8 cellular contexts compared by ENCODE assay signal in the genomic region with DNA sequence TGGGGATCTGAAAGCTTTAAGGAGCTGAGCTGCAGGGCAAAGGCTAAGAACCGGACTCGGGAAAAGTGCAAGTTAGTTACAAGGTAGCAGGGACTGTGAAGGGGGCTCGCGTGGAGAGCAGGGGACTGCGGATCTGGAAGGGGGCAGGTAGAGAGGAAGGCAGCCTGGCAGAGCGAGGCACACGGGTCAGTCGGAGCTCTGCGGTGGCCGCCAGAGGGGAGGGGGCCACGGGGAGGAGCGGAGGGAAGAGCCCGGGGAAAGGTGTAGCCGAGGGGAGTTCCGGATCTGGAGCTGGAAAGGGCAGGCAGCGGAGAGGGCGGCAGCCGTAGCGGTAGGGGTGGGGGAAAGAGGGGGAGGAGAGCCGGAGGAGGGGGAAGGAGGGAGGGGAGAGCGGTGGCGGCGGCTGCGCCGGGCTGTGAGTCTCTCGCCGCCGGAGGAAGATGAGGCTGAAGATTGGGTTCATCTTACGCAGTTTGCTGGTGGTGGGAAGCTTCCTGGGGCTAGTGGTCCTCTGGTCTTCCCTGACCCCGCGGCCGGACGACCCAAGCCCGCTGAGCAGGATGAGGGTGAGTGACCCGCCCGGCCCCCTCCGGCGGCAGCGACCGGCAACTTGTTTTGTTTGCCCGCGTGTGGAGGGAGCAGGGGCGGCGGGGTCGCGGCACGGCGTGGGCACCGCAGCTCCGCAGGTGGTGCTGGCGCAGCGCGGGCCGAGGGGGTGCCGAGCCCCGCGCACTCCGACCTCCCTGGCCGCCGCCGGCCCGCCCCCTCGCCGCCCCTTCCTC. TPM values are rescaled to one million over a fixed set of nuclear protein-coding genes. Genes with fewer than 3 reads are reported as not detected.
A peak's percentile ranks its signal among the peaks of the same experiment; 100 is the strongest.
DNase-seq lines count a peak whose midpoint lies in the region; ATAC-seq and TF ChIP-seq lines count a peak whose summit lies in the region.

A gene with protein sequence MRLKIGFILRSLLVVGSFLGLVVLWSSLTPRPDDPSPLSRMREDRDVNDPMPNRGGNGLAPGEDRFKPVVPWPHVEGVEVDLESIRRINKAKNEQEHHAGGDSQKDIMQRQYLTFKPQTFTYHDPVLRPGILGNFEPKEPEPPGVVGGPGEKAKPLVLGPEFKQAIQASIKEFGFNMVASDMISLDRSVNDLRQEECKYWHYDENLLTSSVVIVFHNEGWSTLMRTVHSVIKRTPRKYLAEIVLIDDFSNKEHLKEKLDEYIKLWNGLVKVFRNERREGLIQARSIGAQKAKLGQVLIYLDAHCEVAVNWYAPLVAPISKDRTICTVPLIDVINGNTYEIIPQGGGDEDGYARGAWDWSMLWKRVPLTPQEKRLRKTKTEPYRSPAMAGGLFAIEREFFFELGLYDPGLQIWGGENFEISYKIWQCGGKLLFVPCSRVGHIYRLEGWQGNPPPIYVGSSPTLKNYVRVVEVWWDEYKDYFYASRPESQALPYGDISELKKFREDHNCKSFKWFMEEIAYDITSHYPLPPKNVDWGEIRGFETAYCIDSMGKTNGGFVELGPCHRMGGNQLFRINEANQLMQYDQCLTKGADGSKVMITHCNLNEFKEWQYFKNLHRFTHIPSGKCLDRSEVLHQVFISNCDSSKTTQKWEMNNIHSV (plus strand): TSS at position 416 of the 782 bp plus-strand sequence. CDS start 25 bp downstream, at position 441.

- 0 to 1% (median 1%) methylated on average over 42 to 64 of the region's 64 CpGs for WGBS in adipose tissue, 3 donors
- 0% methylated on average over 45 to 64 of the region's 64 CpGs for WGBS in psoas muscle, 3 donors
- WGBS in aorta, 2 donors = 0 to 1% methylated on average over 47 to 64 of the region's 64 CpGs

- intact Hi-C loops in left ventricle myocardium inferior (cut with micrococcal nuclease) = no loop called here
- intact Hi-C loops in psoas muscle (cut with DNase I) = no loop called here
- intact Hi-C loops in aorta (cut with DNase I) = loop anchor here (2.0 to 10.0 kb wide), 3 partner anchors 84 to 144 kb away; no protein-coding TSS in a partner anchor

- peak; percentile 25 for ATAC-seq in HG02623 (IDR thresholded peaks at IDR 0.05; ENCODE audit: unreplicated experiment)
- peak; percentile 33 to 72 (median 52) for ATAC-seq in psoas muscle
- peak; percentile 78 for ATAC-seq in aorta (ENCODE audit: low FRiP score)

- peaks cover 25% of the 10 kb centered on the region for H3K4me1 ChIP-seq in left ventricle myocardium inferior
- peaks cover 6% of the 10 kb centered on the region for H3K4me1 ChIP-seq in psoas muscle
- peaks cover 0 to 3% of the 10 kb centered on the region in 2 donors for H3K4me1 ChIP-seq in aorta (ENCODE audit: control insufficient read depth in 1 of 2, insufficient read depth in 2 of 2, low read length in 2 of 2)

- H3K9me3 ChIP-seq in left ventricle myocardium inferior (replicated peaks) = no peaks in the 10 kb centered on the region
- H3K9me3 ChIP-seq in psoas muscle = no peaks in the 10 kb centered on the region
- H3K9me3 ChIP-seq in aorta (ENCODE audit: control insufficient read depth, low read length) = no peaks in the 10 kb centered on the region

- H3K27ac ChIP-seq in adipose tissue (ENCODE audit: low read depth, low read length) (peak within 1 kb of the TSS; percentile 43), left ventricle myocardium inferior (replicated peaks) (peak within 1 kb of the TSS; percentile 95), psoas muscle (peak within 1 kb of the TSS; percentile 69), aorta (ENCODE audit: low read depth in 1 of 2, low read length in 2 of 2) (peak within 1 kb of the TSS; percentile 66 to 79)

- DNase-seq in NCI-H128 (lab: John Stamatoyannopoulos, UW; ENCODE audit: unreplicated experiment) = peak; percentile 15
- peak; percentile 43 to 61 (median 58) for DNase-seq in T-helper 1 cell
- DNase-seq in left ventricle myocardium inferior = peak; percentile 56
- peak; percentile 45 to 71 for DNase-seq in psoas muscle
- peak; percentile 81 to 88 for DNase-seq in aorta

- H3K27me3 ChIP-seq in left ventricle myocardium inferior (ENCODE audit: low read depth) (no peaks in the 10 kb centered on the region), psoas muscle (ENCODE audit: insufficient read depth in 3 of 3, low read length in 2 of 3) (peaks cover 0 to 31% (median 0%) of the 10 kb centered on the region in 3 donors), aorta (ENCODE audit: control insufficient read depth in 1 of 2, insufficient read depth in 2 of 2, low read length in 1 of 2) (no peaks in the 10 kb centered on the region)

- H3K4me3 ChIP-seq in GM12875 (ENCODE audit: low read depth, low read length) = peak within 1 kb of the TSS; percentile 92
- H3K4me3 ChIP-seq in left ventricle myocardium inferior = peak within 1 kb of the TSS; percentile 83
- peak within 1 kb of the TSS; percentile 81 for H3K4me3 ChIP-seq in psoas muscle
- peak within 1 kb of the TSS; percentile 77 to 83 for H3K4me3 ChIP-seq in aorta (ENCODE audit: low read length in 2 of 2)

- H3K36me3 ChIP-seq in left ventricle myocardium inferior = no peaks in the 10 kb centered on the region
- H3K36me3 ChIP-seq in psoas muscle (ENCODE audit: insufficient read depth in 1 of 2, low read depth in 1 of 2) = no peaks in the 10 kb centered on the region
- H3K36me3 ChIP-seq in aorta (ENCODE audit: control insufficient read depth in 1 of 2, insufficient read depth in 2 of 2, low read length in 1 of 2) = no peaks in the 10 kb centered on the region

- TF ChIP-seq CTCF in GM12875 (IDR thresholded peaks at IDR 0.05; ENCODE audit: borderline replicate concordance, insufficient read depth, low read depth, low read length) = no peak
- no peak for TF ChIP-seq CTCF in left ventricle myocardium inferior (IDR thresholded peaks at IDR 0.05; ENCODE audit: borderline replicate concordance)
- TF ChIP-seq CTCF in psoas muscle (IDR thresholded peaks at IDR 0.05) = no peak

RNA-seq across cellular contexts. Expression of the gene that starts here (rescaled TPM):
- polyA plus RNA-seq in adipose tissue = 10 to 100 TPM in 1 of 3 donors, 1 to 10 TPM in 2; 4.7 to 11.8 (median 6.3) TPM
- 6.1 TPM for total RNA-seq in left ventricle myocardium inferior
- total RNA-seq in psoas muscle = 1 to 10 TPM; 1.3 to 3.2 (median 2.1) TPM
- 1 to 10 TPM in 1 of 3 donors, under 1 TPM in 2; 0.69 to 1.6 (median 0.99) TPM for polyA plus RNA-seq in psoas muscle
- total RNA-seq in aorta = 10 to 100 TPM; 20.3 to 29.8 TPM
- polyA plus RNA-seq in aorta = 10 to 100 TPM in 1 of 2 donors, 1 to 10 TPM in 1; 6.3 to 12.1 TPM

Comparison
In these comparisons a context has a peak if more than half of its experiments do, and no peak if none do; other contexts are left out.
1. Peak in every context shown above with its lines: DNase-seq, ATAC-seq, H3K4me3 ChIP-seq and H3K27ac ChIP-seq.
2. ATAC-seq: peak in every context shown above with its lines; median percentile 78 in aorta; 52 in psoas muscle; 25 in HG02623.
3. DNase-seq: peak in every context shown above with its lines; median percentile 84 in aorta; 58 in T-helper 1 cell; 58 in psoas muscle; 56 in left ventricle myocardium inferior; 15 in NCI-H128.
4. H3K27ac ChIP-seq: peak in every context shown above with its lines; median percentile 95 in left ventricle myocardium inferior; 72 in aorta; 69 in psoas muscle; 43 in adipose tissue.
5. intact Hi-C loops: an anchor here in aorta (2.0 to 10.0 kb wide); none called in left ventricle myocardium inferior and psoas muscle.